1 cellular context compared by ENCODE assay signal in genomic region chr4:169485084-169485483, GRCh38.
TF ChIP-seq lines count a peak whose summit lies in the region.

No MANE protein-coding gene starts in this region.

TF ChIP-seq in IMR-90, 13 proteins besides CTCF, POLR2A, EP300 and RAD21 (continued from another document):
- TF ChIP-seq MXI1 (IDR thresholded peaks at IDR 0.05; ENCODE audit: borderline replicate concordance, low read depth, low read length) = no peak
- TF ChIP-seq MAZ (IDR thresholded peaks at IDR 0.05; ENCODE audit: borderline replicate concordance, low read depth, low read length) = no peak
- 0 out of 2 replicates have a peak, but pooled peaks have one; percentile 16 for TF ChIP-seq SMC3 (IDR thresholded peaks at IDR 0.05; ENCODE audit: low read depth, low read length)
